1 cellular context compared by ENCODE assay signal in genomic region chr17:38676706-38677504, GRCh38.
TF ChIP-seq lines count a peak whose summit lies in the region.

No MANE protein-coding gene starts in this region.

TF ChIP-seq in HepG2, 621 proteins besides CTCF, POLR2A, EP300 and RAD21 (continued from another document and continues in another):
- TF ChIP-seq ZBTB40 (IDR thresholded peaks at IDR 0.05) (no peak), ZBTB40 (CRISPR knock-in tag; IDR thresholded peaks at IDR 0.05) (no peak), ZMYM4 (CRISPR knock-in tag; IDR thresholded peaks at IDR 0.05) (peak; percentile 54; the same call in 1 of the 2 replicates), RARA (CRISPR knock-in tag; IDR thresholded peaks at IDR 0.05) (peak; percentile 73), MED13 (CRISPR knock-in tag; IDR thresholded peaks at IDR 0.05) (no peak), ZBTB39 (CRISPR knock-in tag; IDR thresholded peaks at IDR 0.05) (no peak), ZNF7 (CRISPR knock-in tag; IDR thresholded peaks at IDR 0.05) (no peak), PRDM10 (CRISPR knock-in tag; IDR thresholded peaks at IDR 0.05; ENCODE audit: low read depth) (peak; percentile 57; the same call in 1 of the 2 replicates), HNRNPL (IDR thresholded peaks at IDR 0.05; ENCODE audit: low read depth, low read length) (no peak), ARNT (IDR thresholded peaks at IDR 0.05) (no peak), GLMP (CRISPR knock-in tag; IDR thresholded peaks at IDR 0.05; ENCODE audit: borderline replicate concordance) (no peak), ZNF230 (CRISPR knock-in tag; IDR thresholded peaks at IDR 0.05) (no peak), ZNF543 (CRISPR knock-in tag; IDR thresholded peaks at IDR 0.05) (no peak), ZNF431 (CRISPR knock-in tag; IDR thresholded peaks at IDR 0.05; ENCODE audit: borderline replicate concordance, low read depth) (peak; percentile 74; the same call in 1 of the 2 replicates), ZNF331 (CRISPR knock-in tag; IDR thresholded peaks at IDR 0.05) (peak; percentile 64; the same call in 1 of the 2 replicates), ZNF318 (CRISPR knock-in tag; IDR thresholded peaks at IDR 0.05) (no peak; the same call in 1 of the 2 replicates), HNRNPLL (IDR thresholded peaks at IDR 0.05; ENCODE audit: low read depth, low read length, poor library complexity, severe bottlenecking) (no peak), CHD2 (IDR thresholded peaks at IDR 0.05; ENCODE audit: low read depth, low read length) (no peak), ATF3 (CRISPR knock-in tag; IDR thresholded peaks at IDR 0.05) (peak; percentile 96), SRY (CRISPR knock-in tag; IDR thresholded peaks at IDR 0.05) (no peak), MTA1 (CRISPR knock-in tag; IDR thresholded peaks at IDR 0.05; ENCODE audit: borderline replicate concordance) (no peak; the same call in 1 of the 2 replicates), TFE3 (CRISPR knock-in tag; IDR thresholded peaks at IDR 0.05) (peak; percentile 96)
